1 cellular context compared by ENCODE assay signal in the genomic region with DNA sequence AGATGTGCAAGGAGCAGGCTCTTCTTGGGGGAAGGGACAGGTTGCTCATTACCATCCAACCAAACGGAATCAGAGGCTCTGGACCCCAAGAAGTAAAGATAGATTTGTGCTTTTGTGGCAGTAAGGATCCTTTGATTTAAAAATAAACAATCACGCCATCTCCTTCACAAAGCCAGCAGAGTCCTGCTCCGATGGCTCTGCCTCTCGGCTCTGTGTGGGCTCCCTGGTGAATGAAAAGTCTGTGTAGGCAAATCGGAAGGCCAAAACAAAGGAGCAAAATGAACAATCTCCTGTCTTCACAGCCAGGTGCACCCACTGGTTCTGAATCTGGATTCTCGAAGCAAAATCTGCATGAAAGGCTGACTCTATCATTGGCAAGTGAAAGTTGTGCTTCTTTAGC.
TF ChIP-seq lines count a peak whose summit lies in the region.

No MANE protein-coding gene starts in this region.

TF ChIP-seq in H1, 55 proteins besides CTCF, POLR2A, EP300 and RAD21 (continued from another document):
- TF ChIP-seq ASH2L (IDR thresholded peaks at IDR 0.05; ENCODE audit: low read length) (no peak), TAF1 (IDR thresholded peaks at IDR 0.05; ENCODE audit: low read depth, low read length) (no peak), NANOG (IDR thresholded peaks at IDR 0.05; ENCODE audit: insufficient read depth, low read depth, low read length, poor library complexity, severe bottlenecking) (no peak), PHF8 (conservative IDR thresholded peaks at IDR 0.05; ENCODE audit: low read depth, low read length) (no peak), KDM4A (IDR thresholded peaks at IDR 0.05; ENCODE audit: low read depth, low read length, severe bottlenecking) (no peak)
- TF ChIP-seq, protein P1, sequence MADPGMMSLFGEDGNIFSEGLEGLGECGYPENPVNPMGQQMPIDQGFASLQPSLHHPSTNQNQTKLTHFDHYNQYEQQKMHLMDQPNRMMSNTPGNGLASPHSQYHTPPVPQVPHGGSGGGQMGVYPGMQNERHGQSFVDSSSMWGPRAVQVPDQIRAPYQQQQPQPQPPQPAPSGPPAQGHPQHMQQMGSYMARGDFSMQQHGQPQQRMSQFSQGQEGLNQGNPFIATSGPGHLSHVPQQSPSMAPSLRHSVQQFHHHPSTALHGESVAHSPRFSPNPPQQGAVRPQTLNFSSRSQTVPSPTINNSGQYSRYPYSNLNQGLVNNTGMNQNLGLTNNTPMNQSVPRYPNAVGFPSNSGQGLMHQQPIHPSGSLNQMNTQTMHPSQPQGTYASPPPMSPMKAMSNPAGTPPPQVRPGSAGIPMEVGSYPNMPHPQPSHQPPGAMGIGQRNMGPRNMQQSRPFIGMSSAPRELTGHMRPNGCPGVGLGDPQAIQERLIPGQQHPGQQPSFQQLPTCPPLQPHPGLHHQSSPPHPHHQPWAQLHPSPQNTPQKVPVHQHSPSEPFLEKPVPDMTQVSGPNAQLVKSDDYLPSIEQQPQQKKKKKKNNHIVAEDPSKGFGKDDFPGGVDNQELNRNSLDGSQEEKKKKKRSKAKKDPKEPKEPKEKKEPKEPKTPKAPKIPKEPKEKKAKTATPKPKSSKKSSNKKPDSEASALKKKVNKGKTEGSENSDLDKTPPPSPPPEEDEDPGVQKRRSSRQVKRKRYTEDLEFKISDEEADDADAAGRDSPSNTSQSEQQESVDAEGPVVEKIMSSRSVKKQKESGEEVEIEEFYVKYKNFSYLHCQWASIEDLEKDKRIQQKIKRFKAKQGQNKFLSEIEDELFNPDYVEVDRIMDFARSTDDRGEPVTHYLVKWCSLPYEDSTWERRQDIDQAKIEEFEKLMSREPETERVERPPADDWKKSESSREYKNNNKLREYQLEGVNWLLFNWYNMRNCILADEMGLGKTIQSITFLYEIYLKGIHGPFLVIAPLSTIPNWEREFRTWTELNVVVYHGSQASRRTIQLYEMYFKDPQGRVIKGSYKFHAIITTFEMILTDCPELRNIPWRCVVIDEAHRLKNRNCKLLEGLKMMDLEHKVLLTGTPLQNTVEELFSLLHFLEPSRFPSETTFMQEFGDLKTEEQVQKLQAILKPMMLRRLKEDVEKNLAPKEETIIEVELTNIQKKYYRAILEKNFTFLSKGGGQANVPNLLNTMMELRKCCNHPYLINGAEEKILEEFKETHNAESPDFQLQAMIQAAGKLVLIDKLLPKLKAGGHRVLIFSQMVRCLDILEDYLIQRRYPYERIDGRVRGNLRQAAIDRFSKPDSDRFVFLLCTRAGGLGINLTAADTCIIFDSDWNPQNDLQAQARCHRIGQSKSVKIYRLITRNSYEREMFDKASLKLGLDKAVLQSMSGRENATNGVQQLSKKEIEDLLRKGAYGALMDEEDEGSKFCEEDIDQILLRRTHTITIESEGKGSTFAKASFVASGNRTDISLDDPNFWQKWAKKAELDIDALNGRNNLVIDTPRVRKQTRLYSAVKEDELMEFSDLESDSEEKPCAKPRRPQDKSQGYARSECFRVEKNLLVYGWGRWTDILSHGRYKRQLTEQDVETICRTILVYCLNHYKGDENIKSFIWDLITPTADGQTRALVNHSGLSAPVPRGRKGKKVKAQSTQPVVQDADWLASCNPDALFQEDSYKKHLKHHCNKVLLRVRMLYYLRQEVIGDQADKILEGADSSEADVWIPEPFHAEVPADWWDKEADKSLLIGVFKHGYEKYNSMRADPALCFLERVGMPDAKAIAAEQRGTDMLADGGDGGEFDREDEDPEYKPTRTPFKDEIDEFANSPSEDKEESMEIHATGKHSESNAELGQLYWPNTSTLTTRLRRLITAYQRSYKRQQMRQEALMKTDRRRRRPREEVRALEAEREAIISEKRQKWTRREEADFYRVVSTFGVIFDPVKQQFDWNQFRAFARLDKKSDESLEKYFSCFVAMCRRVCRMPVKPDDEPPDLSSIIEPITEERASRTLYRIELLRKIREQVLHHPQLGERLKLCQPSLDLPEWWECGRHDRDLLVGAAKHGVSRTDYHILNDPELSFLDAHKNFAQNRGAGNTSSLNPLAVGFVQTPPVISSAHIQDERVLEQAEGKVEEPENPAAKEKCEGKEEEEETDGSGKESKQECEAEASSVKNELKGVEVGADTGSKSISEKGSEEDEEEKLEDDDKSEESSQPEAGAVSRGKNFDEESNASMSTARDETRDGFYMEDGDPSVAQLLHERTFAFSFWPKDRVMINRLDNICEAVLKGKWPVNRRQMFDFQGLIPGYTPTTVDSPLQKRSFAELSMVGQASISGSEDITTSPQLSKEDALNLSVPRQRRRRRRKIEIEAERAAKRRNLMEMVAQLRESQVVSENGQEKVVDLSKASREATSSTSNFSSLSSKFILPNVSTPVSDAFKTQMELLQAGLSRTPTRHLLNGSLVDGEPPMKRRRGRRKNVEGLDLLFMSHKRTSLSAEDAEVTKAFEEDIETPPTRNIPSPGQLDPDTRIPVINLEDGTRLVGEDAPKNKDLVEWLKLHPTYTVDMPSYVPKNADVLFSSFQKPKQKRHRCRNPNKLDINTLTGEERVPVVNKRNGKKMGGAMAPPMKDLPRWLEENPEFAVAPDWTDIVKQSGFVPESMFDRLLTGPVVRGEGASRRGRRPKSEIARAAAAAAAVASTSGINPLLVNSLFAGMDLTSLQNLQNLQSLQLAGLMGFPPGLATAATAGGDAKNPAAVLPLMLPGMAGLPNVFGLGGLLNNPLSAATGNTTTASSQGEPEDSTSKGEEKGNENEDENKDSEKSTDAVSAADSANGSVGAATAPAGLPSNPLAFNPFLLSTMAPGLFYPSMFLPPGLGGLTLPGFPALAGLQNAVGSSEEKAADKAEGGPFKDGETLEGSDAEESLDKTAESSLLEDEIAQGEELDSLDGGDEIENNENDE (IDR thresholded peaks at IDR 0.05; ENCODE audit: insufficient replicate concordance, low read length) = no peak
